ENCODE assay signal across 11 cellular contexts in the genomic region with DNA sequence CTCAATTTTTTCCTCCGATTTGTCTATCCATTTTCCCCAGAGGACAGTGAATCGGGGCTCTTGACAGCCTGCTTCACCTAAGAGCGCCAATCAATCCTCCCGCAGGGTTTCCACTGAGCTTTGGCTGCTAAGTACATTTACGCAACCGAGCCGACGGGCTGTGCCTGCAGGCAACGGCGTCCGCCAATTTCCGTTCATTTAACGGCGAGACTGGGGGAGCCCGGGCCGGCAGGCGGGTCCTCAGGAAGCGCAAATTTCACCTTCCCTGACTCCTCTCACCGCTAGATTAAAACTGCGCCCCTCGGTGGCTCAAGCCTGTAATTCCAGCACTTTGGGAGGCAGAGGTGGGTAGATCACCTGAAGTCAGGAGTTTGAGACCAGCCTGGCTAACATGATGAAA. TPM values are rescaled to one million over a fixed set of nuclear protein-coding genes. Genes with fewer than 3 reads are reported as not detected.
DNase-seq lines count a peak whose midpoint lies in the region; ATAC-seq, FAIRE-seq and TF ChIP-seq lines count a peak whose summit lies in the region.
"Had no signal": no experiment of that assay in that cellular context is flagged by ENCODE, and none has a peak within 500 bp of the region (broad histone marks: within the 10 kb centered on the region; RNA-seq: fewer than 3 reads in every experiment).

No MANE protein-coding gene starts in this region.

- no peaks in the 10 kb centered on the region for H3K9me3 ChIP-seq in H1 (ENCODE audit: insufficient read depth in 2 of 2, low read depth in 1 of 2, low read length in 1 of 2)
- no peaks in the 10 kb centered on the region for H3K9me3 ChIP-seq in naive thymus-derived CD4-positive, alpha-beta T cell (ENCODE audit: control insufficient read depth in 2 of 3, low read length in 3 of 3)
- H3K9me3 ChIP-seq: ascending aorta, SJCRH30 had no signal

- intact Hi-C loops in naive thymus-derived CD4-positive, alpha-beta T cell (cut with micrococcal nuclease) = loop anchor here (5.0 to 10.0 kb wide), 2 partner anchors 145 to 218 kb away; partner anchors contain the start of gene SPIN1 (in 1 of the 2)

- CTCF ChIA-PET in H1 (lab: Charles Lee; ENCODE audit: partially characterized antibody) = interaction anchor here (0.6 to 3.4 kb wide), 16 partner anchors 11 to 581 kb away, joined by 3 to 18 read pairs (median 4); no protein-coding TSS in a partner anchor
- CTCF ChIA-PET in naive thymus-derived CD4-positive, alpha-beta T cell (lab: Charles Lee) = no interaction called here

- peaks cover 5 to 32% (median 20%) of the 10 kb centered on the region in 7 donors for H3K4me1 Mint-ChIP-seq in naive thymus-derived CD4-positive, alpha-beta T cell

- no peaks in the 10 kb centered on the region for H3K79me2 ChIP-seq in H1 (ENCODE audit: control insufficient read depth in 1 of 2, insufficient read depth in 2 of 2, low read length in 2 of 2)

- peaks cover 0 to 74% (median 17%) of the 10 kb centered on the region in 5 donors for H3K27me3 Mint-ChIP-seq in naive thymus-derived CD4-positive, alpha-beta T cell

- no peaks in the 10 kb centered on the region for H3K36me3 Mint-ChIP-seq in naive thymus-derived CD4-positive, alpha-beta T cell
- H3K36me3 Mint-ChIP-seq: natural killer cell had no signal

- TF ChIP-seq CTCF in H1 (IDR thresholded peaks at IDR 0.05; ENCODE audit: control extremely low read depth in 1 of 3, insufficient read depth in 1 of 3, low read depth in 1 of 3, low read length in 3 of 3) = peak; percentile 41 to 54 (median 47)

- peaks cover 0 to 2% of the 10 kb centered on the region in 2 experiments for H4K20me1 ChIP-seq in H1 (replicated peaks in 1 of 2; ENCODE audit: control insufficient read depth in 1 of 2, insufficient read depth in 2 of 2, low read length in 2 of 2)

- peaks cover 13% of the 10 kb centered on the region; the same call in 1 of the 2 replicates for H3K23me2 ChIP-seq in H1 (ENCODE audit: low read depth, low read length)

- H4K8ac ChIP-seq in H1 (ENCODE audit: extremely low read depth, insufficient read depth, low read length) = no peak overlapping the region

- H3K27ac ChIP-seq in H1 (ENCODE audit: low read depth, low read length) = no peak overlapping the region
- H3K27ac ChIP-seq in naive thymus-derived CD4-positive, alpha-beta T cell (ENCODE audit: low read depth, low read length) = no peak overlapping the region
- H3K27ac ChIP-seq: SJCRH30 had no signal

- DNase-seq in DMS 273 (lab: John Stamatoyannopoulos, UW; ENCODE audit: unreplicated experiment) = peak; percentile 69
- DNase-seq in LHCN-M2 (ENCODE audit: low read depth) = peak; percentile 54
- DNase-seq in H1 (ENCODE audit: low read depth in 1 of 2, low spot score in 2 of 2) = peak; percentile 70 to 86
- peak in 4 of 9 donors; percentile 6 to 21 (median 14) for DNase-seq in naive thymus-derived CD4-positive, alpha-beta T cell
- DNase-seq in NK-92 treated with Interleukin-12 subunit alpha and Interleukin-12 subunit beta, amount 100 ng/mL, for 24 hours (lab: John Stamatoyannopoulos, UW) = no peak
- no peak for DNase-seq in NCI-H187 (lab: John Stamatoyannopoulos, UW)
- DNase-seq: natural killer cell, SJCRH30 had no signal

- H2BK15ac ChIP-seq in H1 (ENCODE audit: low read length) = peak overlapping the region; percentile 10; the same call in 1 of the 2 replicates

- H3K18ac ChIP-seq in H1 (ENCODE audit: extremely low read depth, low read length) = no peak overlapping the region; the same call in 1 of the 2 replicates

- H3K27me3 ChIP-seq in H1 (replicated peaks in 1 of 4; ENCODE audit: control insufficient read depth in 3 of 4, extremely low read depth in 1 of 4, insufficient read depth in 3 of 4, low read length in 3 of 4) = peaks cover 0 to 15% (median 12%) of the 10 kb centered on the region in 4 experiments; a peak in 4 of 7 replicates
- H3K27me3 ChIP-seq in naive thymus-derived CD4-positive, alpha-beta T cell (ENCODE audit: control insufficient read depth in 2 of 2, insufficient read depth in 2 of 2, low read length in 2 of 2) = no peaks in the 10 kb centered on the region
- H3K27me3 ChIP-seq: ascending aorta, SJCRH30 had no signal

- no peak overlapping the region for H3K23ac ChIP-seq in H1 (ENCODE audit: insufficient read length)

- FAIRE-seq in H1 (lab: Jason Lieb, UNC) = no peak

- H2BK12ac ChIP-seq in H1 (ENCODE audit: low read depth, low read length) = peak overlapping the region; percentile 90; the same call in 1 of the 2 replicates

- no peak overlapping the region for H2BK120ac ChIP-seq in H1 (replicated peaks; ENCODE audit: low read depth, low read length)

- no peak overlapping the region for H4K91ac ChIP-seq in H1 (replicated peaks; ENCODE audit: insufficient read length, low read length)

- peaks cover 0 to 9% (median 4%) of the 10 kb centered on the region in 4 experiments; a peak in 5 of 7 replicates for H3K4me1 ChIP-seq in H1 (replicated peaks in 1 of 4; ENCODE audit: control insufficient read depth in 3 of 4, insufficient read depth in 4 of 4, low read length in 3 of 4)
- H3K4me1 ChIP-seq in naive thymus-derived CD4-positive, alpha-beta T cell (ENCODE audit: control insufficient read depth in 2 of 2, insufficient read depth in 2 of 2, low read length in 2 of 2) = peaks cover 0 to 12% of the 10 kb centered on the region in 2 donors

- H3K4me2 ChIP-seq in H1 (ENCODE audit: insufficient read depth in 1 of 2, low read depth in 2 of 2, low read length in 2 of 2) = peak overlapping the region; percentile 52 to 78

- WGBS in H1 (ENCODE audit: extremely low coverage in 1 of 2, insufficient coverage in 1 of 2, insufficient read length in 1 of 2, insufficient replicate concordance in 2 of 2, low coverage in 1 of 2, low lambda C conversion rate in 2 of 2, missing lambda C conversion rate in 1 of 2), 2 experiments = 4% methylated on average over 21 of the region's 21 CpGs; no CpG with 5 or more reads in 1 of the 2 experiments

- H3K27ac Mint-ChIP-seq in naive thymus-derived CD4-positive, alpha-beta T cell = peak overlapping the region in 2 of 9 donors; percentile 19 to 55
- H3K27ac Mint-ChIP-seq: natural killer cell had no signal

- H3K4me3 Mint-ChIP-seq in naive thymus-derived CD4-positive, alpha-beta T cell = peak overlapping the region in 7 of 10 donors; percentile 7 to 88 (median 59)

- 0 out of 2 replicates have a peak, but pooled peaks cover 5% of the 10 kb centered on the region for H3K79me1 ChIP-seq in H1 (ENCODE audit: low read depth, low read length)

- H3K4ac ChIP-seq in H1 (replicated peaks; ENCODE audit: insufficient read length, low read depth, low read length) = no peak overlapping the region

- H3K14ac ChIP-seq in H1 (ENCODE audit: insufficient read length) = no peak overlapping the region

- no peak for ATAC-seq in naive thymus-derived CD4-positive, alpha-beta T cell
- ATAC-seq in HG03095 (IDR thresholded peaks at IDR 0.05; ENCODE audit: unreplicated experiment) (no peak), HG03378 (IDR thresholded peaks at IDR 0.05; ENCODE audit: unreplicated experiment) (no peak)
- ATAC-seq: natural killer cell had no signal

- peak overlapping the region; percentile 87; the same call in 1 of the 2 replicates for H2BK5ac ChIP-seq in H1 (ENCODE audit: low read depth, low read length)

- POLR2A ChIA-PET in H1 (lab: Charles Lee; ENCODE audit: partially characterized antibody) = interaction anchor here (0.8 to 4.8 kb wide), 7 partner anchors 11 to 139 kb away, joined by 3 to 21 read pairs (median 6); no protein-coding TSS in a partner anchor
- POLR2A ChIA-PET in naive thymus-derived CD4-positive, alpha-beta T cell (lab: Charles Lee) = no interaction called here

- H3K4me3 ChIP-seq in H1 (ENCODE audit: extremely low read depth in 1 of 4, insufficient read depth in 2 of 4, low read depth in 3 of 4, low read length in 4 of 4) = peak overlapping the region; percentile 29 to 54 (median 31); a peak in 6 of 8 replicates
- no peak overlapping the region for H3K4me3 ChIP-seq in naive thymus-derived CD4-positive, alpha-beta T cell (ENCODE audit: low read length)
- H3K4me3 ChIP-seq: ascending aorta, SJCRH30 had no signal

- peaks cover 0 to 2% (median 0%) of the 10 kb centered on the region in 11 donors for H3K9me3 Mint-ChIP-seq in naive thymus-derived CD4-positive, alpha-beta T cell
- H3K9me3 Mint-ChIP-seq: natural killer cell had no signal

- peak; percentile 54 for TF ChIP-seq RAD21 in H1 (IDR thresholded peaks at IDR 0.05 in 1 of 2, conservative IDR thresholded peaks at IDR 0.05 in 1 of 2; ENCODE audit: low read depth in 2 of 2, low read length in 2 of 2)

- no peak overlapping the region; the same call in 1 of the 2 replicates for H2BK20ac ChIP-seq in H1 (ENCODE audit: low read length)

- H2AK5ac ChIP-seq in H1 (ENCODE audit: low read depth, low read length) = no peak overlapping the region

- H3K36me3 ChIP-seq in H1 (ENCODE audit: control insufficient read depth in 2 of 4, insufficient read depth in 4 of 4, low read length in 3 of 4) = no peaks in the 10 kb centered on the region
- H3K36me3 ChIP-seq in naive thymus-derived CD4-positive, alpha-beta T cell (ENCODE audit: control insufficient read depth in 2 of 3, insufficient read depth in 3 of 3, low read length in 3 of 3) = no peaks in the 10 kb centered on the region
- H3K36me3 ChIP-seq: ascending aorta, SJCRH30 had no signal

- H3K56ac ChIP-seq in H1 (replicated peaks; ENCODE audit: insufficient read length, low read depth, low read length) = no peak overlapping the region

- peak overlapping the region; percentile 18 for H2AFZ ChIP-seq in H1 (ENCODE audit: low read length)

- TF ChIP-seq EP300 in H1 (IDR thresholded peaks at IDR 0.05; ENCODE audit: borderline replicate concordance in 1 of 2, low read depth in 2 of 2, low read length in 2 of 2) = no peak

- no peak overlapping the region for H4K5ac ChIP-seq in H1 (ENCODE audit: insufficient read length, low read depth, low read length)

- H3K9ac ChIP-seq in H1 (replicated peaks in 1 of 4; ENCODE audit: extremely low read depth in 1 of 4, low read depth in 3 of 4, low read length in 3 of 4) = no peak overlapping the region

- TF ChIP-seq POLR2A in H1 (IDR thresholded peaks at IDR 0.05; ENCODE audit: control extremely low read depth in 1 of 2, low read depth in 2 of 2, low read length in 2 of 2) = no peak

TF ChIP-seq in H1, 55 proteins besides CTCF, POLR2A, EP300 and RAD21 (continues in another document):
- TF ChIP-seq RNF2 (IDR thresholded peaks at IDR 0.05; ENCODE audit: borderline replicate concordance, low read depth, low read length, missing control alignments, poor library complexity, severe bottlenecking) = no peak

RNA-seq across cellular contexts. Expression of gene NXNL2, which starts 2.7 kb away (rescaled TPM):
- 1.7 and 2.5 TPM in 2 replicates for total RNA-seq in LHCN-M2 (2014; rRNA removed)
- polyA plus RNA-seq in LHCN-M2 (2012) = 6.0 TPM
- total RNA-seq in H1 (2021; fragmentation: NEBNext Ultra II Directional; extraction: Animal tissue kit (Norgen Biotek cat#: 25700)) = 1.9 and 2.1 TPM in 2 replicates
- polyA plus RNA-seq in H1 (2011; rRNA removed) = 2.6 and 5.6 TPM in 2 replicates
- 3.4 TPM for polyA plus RNA-seq in H1 (2011; cell fraction: cytosol; rRNA removed)
- polyA plus RNA-seq in H1 (2011; cell fraction: nucleus; rRNA removed) = 4.7 TPM
- polyA plus RNA-seq in H1 (2012, experiment 1 of 2) = 0.58 to 1.6 TPM (median 1.2 TPM) in 4 replicates
- 0.41 TPM for polyA plus RNA-seq in H1 (2012, experiment 2 of 2)
- polyA plus RNA-seq in H1 (2013, experiment 1 of 2) = 1.3 TPM
- polyA plus RNA-seq in H1 (2013, experiment 2 of 2) = 0.98 TPM
- 0.61 and 0.98 TPM in 2 replicates for polyA minus RNA-seq in H1 (2011; rRNA and poly(A)+ RNA removed)
- polyA minus RNA-seq in H1 (2011; cell fraction: cytosol; rRNA and poly(A)+ RNA removed) = 1.2 TPM
- polyA minus RNA-seq in H1 (2011; cell fraction: nucleus; rRNA and poly(A)+ RNA removed) = 6.5 TPM
- total RNA-seq in naive thymus-derived CD4-positive, alpha-beta T cell = not detected
- polyA plus RNA-seq in naive thymus-derived CD4-positive, alpha-beta T cell = not detected
- total RNA-seq: ascending aorta, natural killer cell, SJCRH30 had no signal

Comparison
In these comparisons a context has a peak if more than half of its experiments do, and no peak if none do; other contexts are left out.
1. DNase-seq: peak in DMS 273 (single experiment), LHCN-M2 (single experiment) and H1 (2 of 2); none in NK-92 treated with Interleukin-12 subunit alpha and Interleukin-12 subunit beta, amount 100 ng/mL, for 24 hours (single experiment) and NCI-H187 (0 of 2).